20 cellular contexts compared by ENCODE assay signal in the genomic region with DNA sequence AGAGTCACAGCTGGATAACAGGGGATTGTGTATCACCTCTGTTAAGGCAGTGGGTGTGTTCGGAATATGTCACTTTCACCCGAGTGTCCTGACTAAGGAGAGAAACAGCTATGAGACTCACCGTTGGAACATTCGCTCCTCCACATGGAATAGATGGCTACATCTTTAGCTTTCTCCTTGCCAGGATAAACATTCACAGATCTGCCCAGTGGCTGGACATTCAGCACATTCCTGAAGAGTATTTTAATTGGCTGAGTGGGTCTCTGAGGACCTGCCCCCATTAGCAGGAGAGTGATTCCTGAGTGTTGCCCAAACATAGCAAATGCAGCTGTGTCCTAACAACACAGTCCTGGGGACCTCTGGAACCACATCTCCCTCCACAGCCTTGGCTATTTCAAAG.
DNase-seq lines count a peak whose midpoint lies in the region; ATAC-seq, FAIRE-seq and TF ChIP-seq lines count a peak whose summit lies in the region.
"Had no signal": no experiment of that assay in that cellular context is flagged by ENCODE, and none has a peak within 500 bp of the region (broad histone marks: within the 10 kb centered on the region; RNA-seq: fewer than 3 reads in every experiment).

No MANE protein-coding gene starts in this region.

- H3K27ac Mint-ChIP-seq in astrocyte (ENCODE audit: unreplicated experiment) = no peak overlapping the region
- H3K27ac Mint-ChIP-seq: activated naive CD8-positive, alpha-beta T cell treated with anti-CD3 and anti-CD28 coated beads for 36 hours had no signal

- H3K79me2 ChIP-seq in astrocyte (ENCODE audit: insufficient read depth, low read length) = no peaks in the 10 kb centered on the region

- no peak overlapping the region for H3K4me3 ChIP-seq in right atrium auricular region
- H3K4me3 ChIP-seq in astrocyte (ENCODE audit: insufficient read depth, low read depth, low read length) = no peak overlapping the region
- H3K4me3 ChIP-seq in right cardiac atrium (ENCODE audit: low read length) = no peak overlapping the region
- H3K4me3 ChIP-seq in esophagus muscularis mucosa = no peak overlapping the region
- H3K4me3 ChIP-seq: BLaER1, psoas muscle, SJSA1, testis had no signal

- peaks cover 30% of the 10 kb centered on the region for H3K4me1 Mint-ChIP-seq in astrocyte (ENCODE audit: low read depth, unreplicated experiment)
- H3K4me1 Mint-ChIP-seq: activated naive CD8-positive, alpha-beta T cell treated with anti-CD3 and anti-CD28 coated beads for 36 hours had no signal

- no peak for TF ChIP-seq CTCF in right atrium auricular region (IDR thresholded peaks at IDR 0.05)
- TF ChIP-seq CTCF in astrocyte (IDR thresholded peaks at IDR 0.05; ENCODE audit: insufficient read depth, low read depth, low read length) = no peak
- TF ChIP-seq CTCF in esophagus muscularis mucosa (IDR thresholded peaks at IDR 0.05) = no peak

- WGBS in right cardiac atrium = 16% methylated on average over 4 of the region's 4 CpGs
- 32% methylated on average over 3 of the region's 4 CpGs for WGBS in esophagus muscularis mucosa

- no peak for TF ChIP-seq POLR2A in esophagus muscularis mucosa (IDR thresholded peaks at IDR 0.05; ENCODE audit: low read depth)

- H3K9ac ChIP-seq in astrocyte (ENCODE audit: low read length) = peak overlapping the region; percentile 52
- H3K9ac ChIP-seq: BLaER1 had no signal

- H3K27ac ChIP-seq in right atrium auricular region (no peak overlapping the region), astrocyte (ENCODE audit: low read depth, low read length) (peak overlapping the region; percentile 30), right cardiac atrium (ENCODE audit: low read length) (no peak overlapping the region), esophagus muscularis mucosa (replicated peaks in 1 of 4) (no peak overlapping the region)
- H3K27ac ChIP-seq: BLaER1, psoas muscle, SJSA1, testis had no signal

- H3K27me3 ChIP-seq in right atrium auricular region (no peaks in the 10 kb centered on the region), astrocyte (ENCODE audit: insufficient read depth, low read length) (no peaks in the 10 kb centered on the region), right cardiac atrium (ENCODE audit: control insufficient read depth, insufficient read depth) (no peaks in the 10 kb centered on the region), esophagus muscularis mucosa (peaks cover 0 to 15% (median 0%) of the 10 kb centered on the region in 4 donors)
- H3K27me3 ChIP-seq: BLaER1, SJSA1, testis had no signal

- no peak for DNase-seq in Right ventricle myocardium inferior (ENCODE audit: missing footprints)
- DNase-seq in right atrium auricular region (ENCODE audit: low spot score) = no peak
- DNase-seq in astrocyte (ENCODE audit: low read depth) = peak; percentile 94
- no peak for DNase-seq in right cardiac atrium
- no peak for DNase-seq in DMS114 treated with DMSO at 0.1 percent for 48 hours (lab: John Stamatoyannopoulos, UW; ENCODE audit: unreplicated experiment)
- no peak for DNase-seq in Kasumi-1 (lab: John Stamatoyannopoulos, UW)
- DNase-seq in NCI-H2029 treated with DMSO at 0.1 percent for 48 hours (lab: John Stamatoyannopoulos, UW) = no peak
- no peak for DNase-seq in esophagus muscularis mucosa (ENCODE audit: extremely low spot score)
- DNase-seq: activated CD8-positive, alpha-beta memory T cell treated with anti-CD3 and anti-CD28 coated beads for 24 hours; activated naive CD8-positive, alpha-beta T cell treated with anti-CD3 and anti-CD28 coated beads for 36 hours; head of caudate nucleus; NCI-H446 treated with DMSO at 0.1 percent for 48 hours; psoas muscle; testis had no signal

- H3K9me3 ChIP-seq in right atrium auricular region = no peaks in the 10 kb centered on the region
- no peaks in the 10 kb centered on the region for H3K9me3 ChIP-seq in astrocyte (ENCODE audit: insufficient read depth, low read depth, low read length)
- no peaks in the 10 kb centered on the region for H3K9me3 ChIP-seq in right cardiac atrium (ENCODE audit: control insufficient read depth, low read length)
- H3K9me3 ChIP-seq in esophagus muscularis mucosa = no peaks in the 10 kb centered on the region
- H3K9me3 ChIP-seq: BLaER1, psoas muscle, SJSA1, testis had no signal

- TF ChIP-seq EP300 in esophagus muscularis mucosa (IDR thresholded peaks at IDR 0.05) = no peak

- FAIRE-seq in astrocyte (lab: Jason Lieb, UNC) = no peak
- FAIRE-seq: bronchial epithelial cell, HepG2, islet of Langerhans had no signal

- H2AFZ ChIP-seq in astrocyte (ENCODE audit: low read depth, low read length) = no peak overlapping the region

- H3K36me3 Mint-ChIP-seq in astrocyte (ENCODE audit: low read depth, unreplicated experiment) = no peaks in the 10 kb centered on the region
- H3K36me3 Mint-ChIP-seq: activated naive CD8-positive, alpha-beta T cell treated with anti-CD3 and anti-CD28 coated beads for 36 hours had no signal

- H3K4me1 ChIP-seq in right atrium auricular region (no peaks in the 10 kb centered on the region), astrocyte (ENCODE audit: insufficient read depth, low read length) (peaks cover 32% of the 10 kb centered on the region), right cardiac atrium (ENCODE audit: control insufficient read depth, insufficient read depth, low read length) (no peaks in the 10 kb centered on the region), esophagus muscularis mucosa (no peaks in the 10 kb centered on the region)
- H3K4me1 ChIP-seq: BLaER1, psoas muscle, testis had no signal

- no peaks in the 10 kb centered on the region for H3K9me3 Mint-ChIP-seq in astrocyte (ENCODE audit: unreplicated experiment)
- H3K9me3 Mint-ChIP-seq: activated naive CD8-positive, alpha-beta T cell treated with anti-CD3 and anti-CD28 coated beads for 36 hours had no signal

- intact Hi-C loops in Right ventricle myocardium inferior (cut with DNase I) = no loop called here
- intact Hi-C loops in right cardiac atrium (cut with DNase I) = no loop called here
- intact Hi-C loops in esophagus muscularis mucosa (cut with DNase I) = no loop called here

- peaks cover 7% of the 10 kb centered on the region for H3K27me3 Mint-ChIP-seq in astrocyte (ENCODE audit: low read depth, unreplicated experiment)

- H3K4me2 ChIP-seq in astrocyte (ENCODE audit: low read length) = peak overlapping the region; percentile 74
- H3K4me2 ChIP-seq: BLaER1 had no signal

- ATAC-seq in Right ventricle myocardium inferior = peak; percentile 80
- ATAC-seq in right cardiac atrium = peak; percentile 59 to 62
- ATAC-seq: activated CD4-positive, CD25-positive, alpha-beta regulatory T cell treated with anti-CD3 and anti-CD28 coated beads, Interleukin-2, amount 50 U/mL, for 24 hours; HepG2 had no signal

- H3K36me3 ChIP-seq in right atrium auricular region (no peaks in the 10 kb centered on the region), astrocyte (ENCODE audit: insufficient read depth, low read length) (no peaks in the 10 kb centered on the region), esophagus muscularis mucosa (no peaks in the 10 kb centered on the region)
- H3K36me3 ChIP-seq: BLaER1, SJSA1 had no signal

- no peaks in the 10 kb centered on the region for H4K20me1 ChIP-seq in astrocyte (ENCODE audit: insufficient read depth, low read length)
- H4K20me1 ChIP-seq: BLaER1 had no signal

- no peak overlapping the region for H3K4me3 Mint-ChIP-seq in astrocyte (ENCODE audit: unreplicated experiment)
- H3K4me3 Mint-ChIP-seq: activated naive CD8-positive, alpha-beta T cell treated with anti-CD3 and anti-CD28 coated beads for 36 hours had no signal
